26 cellular contexts compared by ENCODE assay signal in genomic region chr3:37471425-37471824, GRCh38.
"Had no signal": no experiment of that assay in that cellular context is flagged by ENCODE, and none has a peak within 500 bp of the region (broad histone marks: within the 10 kb centered on the region; RNA-seq: fewer than 3 reads in every experiment).

No MANE protein-coding gene starts in this region.

- H3K4me1 ChIP-seq: uterus had no signal

- H3K36me3 ChIP-seq: transverse colon, uterus had no signal

- H3K27ac ChIP-seq: stomach, suprapubic skin, testis, thoracic aorta, thyroid gland, tibial artery, tibial nerve, transverse colon, upper lobe of left lung, upper lobe of right lung, uterus, vagina had no signal

- H3K4me3 ChIP-seq: stomach, suprapubic skin, testis, thoracic aorta, thyroid gland, tibial artery, tibial nerve, transverse colon, upper lobe of left lung, upper lobe of right lung, uterus, vagina had no signal

- ATAC-seq: stimulated activated effector memory CD8-positive, alpha-beta T cell treated with anti-CD3 and anti-CD28 coated beads, Interleukin-12 subunit alpha, Interleukin-12 subunit beta, amount 100 ng/mL, for 72 hours; stimulated activated memory B cell treated with anti-CD40 and anti-IgM and Interleukin-4, amounts not matched to agents 10 μg/mL and 1 μg/mL and 100 μg/mL, for 72 hours; stimulated activated naive B cell treated with anti-CD40 and anti-IgM and Interleukin-4, amounts not matched to agents 10 μg/mL and 1 μg/mL and 100 μg/mL, for 72 hours; stimulated activated naive CD8-positive, alpha-beta T cell treated with anti-CD3 and anti-CD28 coated beads, Interleukin-15, amount 100 ng/mL, for 72 hours; stimulated activated naive CD8-positive, alpha-beta T cell treated with anti-CD3 and anti-CD28 coated beads, Interleukin-15, Interleukin-2, amounts not matched to agents 100 U/mL and 50 U/mL, for 24 hours; upper lobe of right lung had no signal

- H3K9me3 ChIP-seq: stomach, suprapubic skin, testis, thoracic aorta, thyroid gland, tibial artery, tibial nerve, transverse colon, upper lobe of left lung, upper lobe of right lung, uterus, vagina had no signal

- H3K27me3 ChIP-seq: stomach, suprapubic skin, testis, thyroid gland, tibial artery, tibial nerve, transverse colon, upper lobe of left lung, upper lobe of right lung, uterus, vagina had no signal

- DNase-seq: stimulated activated CD4-positive, alpha-beta T cell treated with anti-CD3 and anti-CD28 coated beads, Interleukin-2, amount 100 ng/mL, for 48 hours; stimulated activated CD4-positive, alpha-beta T cell treated with anti-CD3 and anti-CD28 coated beads, Interleukin-4, amount 100 ng/mL, for 1 hour; stimulated activated CD4-positive, alpha-beta T cell treated with anti-CD3 and anti-CD28 coated beads, Interleukin-4, amount 100 ng/mL, for 24 hours; stimulated activated CD4-positive, alpha-beta T cell treated with anti-CD3 and anti-CD28 coated beads, Interleukin-4, amount 100 ng/mL, for 4 hours; stimulated activated CD8-positive, alpha-beta memory T cell treated with anti-CD3 and anti-CD28 coated beads, Interleukin-4, amount 100 ng/mL, for 48 hours; stimulated activated naive B cell treated with anti-CD40 and anti-IgM and Interleukin-4, amounts not matched to agents 10 μg/mL and 1 μg/mL and 100 μg/mL, for 72 hours; stimulated activated naive CD4-positive, alpha-beta T cell; stimulated activated naive CD4-positive, alpha-beta T cell treated with Interleukin-2 at 50 U/mL for 16 hours; stimulated activated naive CD8-positive, alpha-beta T cell treated with anti-CD3 and anti-CD28 coated beads, Interleukin-15, amount 100 ng/mL, for 72 hours; stimulated activated naive CD8-positive, alpha-beta T cell treated with anti-CD3 and anti-CD28 coated beads, Interleukin-15, Interleukin-2, amounts not matched to agents 100 U/mL and 50 U/mL, for 24 hours; stomach; substantia nigra; testis; thyroid gland; tibial artery; transverse colon; trophoblast cell; upper lobe of right lung; uterus had no signal
